15 cellular contexts compared by ENCODE assay signal in the genomic region with DNA sequence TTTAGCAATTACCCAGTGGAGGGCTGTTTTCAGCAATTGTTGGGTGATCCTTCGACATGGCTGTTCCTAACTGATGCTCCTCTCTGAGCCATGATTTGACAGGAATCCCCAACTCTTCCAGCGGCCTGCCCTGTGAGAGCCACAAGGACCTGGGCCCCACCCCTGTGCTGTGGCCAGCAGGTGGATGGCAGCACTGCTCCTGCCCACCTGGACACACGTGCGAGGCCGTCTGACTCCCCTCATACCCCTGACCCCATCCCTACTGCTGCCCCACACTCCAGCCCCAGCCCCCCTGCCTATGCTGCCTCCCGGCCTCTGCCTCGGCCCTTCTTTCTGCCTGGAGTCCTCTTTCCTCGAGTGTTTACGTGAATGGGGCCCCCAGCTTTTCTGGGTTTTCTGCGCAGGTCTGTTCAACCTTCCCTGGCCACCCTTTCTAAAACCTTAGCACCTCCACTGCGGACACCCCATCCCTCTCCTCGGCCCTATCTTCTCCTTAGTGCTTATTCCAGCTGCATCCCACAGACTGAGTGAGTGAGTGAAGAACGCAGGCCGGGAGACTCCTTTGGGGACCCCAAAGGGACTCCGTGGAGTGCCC.
"Had no signal": no experiment of that assay in that cellular context is flagged by ENCODE, and none has a peak within 500 bp of the region (broad histone marks: within the 10 kb centered on the region; RNA-seq: fewer than 3 reads in every experiment).

No MANE protein-coding gene starts in this region.

- H3K4me3 ChIP-seq: ascending aorta, heart left ventricle, left lung, neural progenitor cell, thoracic aorta had no signal

- ATAC-seq: activated CD8-positive, alpha-beta memory T cell treated with anti-CD3 and anti-CD28 coated beads, Interleukin-2, amount 10 ng/mL, durations not matched to agents 7 days and 5 days; activated naive CD8-positive, alpha-beta T cell treated with anti-CD3 and anti-CD28 coated beads, Interleukin-2, amount 50 U/mL, for 24 hours; heart left ventricle; left lung; T-helper 17 cell had no signal

- H3K9me3 ChIP-seq: ascending aorta, heart left ventricle, left lung, thoracic aorta had no signal

- H3K36me3 ChIP-seq: ascending aorta, heart left ventricle, left lung, neural progenitor cell, thoracic aorta had no signal

- DNase-seq: activated CD4-positive, alpha-beta T cell treated with anti-CD3 and anti-CD28 coated beads, Interleukin-2, amount 50 U/mL, for 48 hours; activated CD4-positive, CD25-positive, alpha-beta regulatory T cell treated with anti-CD3 and anti-CD28 coated beads, Interleukin-2, amount 50 U/mL, for 72 hours; activated naive CD8-positive, alpha-beta T cell treated with anti-CD3 and anti-CD28 coated beads, Interleukin-2, amount 50 U/mL, for 24 hours; activated T-cell treated with anti-CD3 and anti-CD28 coated beads, Interleukin-2, amount 50 U/mL, for 48 hours; effector CD4-positive, alpha-beta T cell; foreskin melanocyte; heart left ventricle; stimulated activated CD4-positive, alpha-beta T cell treated with anti-CD3 and anti-CD28 coated beads, Interleukin-15, amount 100 ng/mL, for 24 hours; stimulated activated CD4-positive, alpha-beta T cell treated with anti-CD3 and anti-CD28 coated beads, Interleukin-4, amount 100 ng/mL, for 24 hours; T-helper 17 cell had no signal

- H3K9ac ChIP-seq: neural progenitor cell had no signal

- H3K4me1 ChIP-seq: ascending aorta, heart left ventricle, left lung had no signal

- H3K27me3 ChIP-seq: ascending aorta had no signal

- H3K27ac ChIP-seq: ascending aorta, left lung, neural progenitor cell, thoracic aorta had no signal
